Comparison of ENCODE assay signal across 1 cellular context in the genomic region with DNA sequence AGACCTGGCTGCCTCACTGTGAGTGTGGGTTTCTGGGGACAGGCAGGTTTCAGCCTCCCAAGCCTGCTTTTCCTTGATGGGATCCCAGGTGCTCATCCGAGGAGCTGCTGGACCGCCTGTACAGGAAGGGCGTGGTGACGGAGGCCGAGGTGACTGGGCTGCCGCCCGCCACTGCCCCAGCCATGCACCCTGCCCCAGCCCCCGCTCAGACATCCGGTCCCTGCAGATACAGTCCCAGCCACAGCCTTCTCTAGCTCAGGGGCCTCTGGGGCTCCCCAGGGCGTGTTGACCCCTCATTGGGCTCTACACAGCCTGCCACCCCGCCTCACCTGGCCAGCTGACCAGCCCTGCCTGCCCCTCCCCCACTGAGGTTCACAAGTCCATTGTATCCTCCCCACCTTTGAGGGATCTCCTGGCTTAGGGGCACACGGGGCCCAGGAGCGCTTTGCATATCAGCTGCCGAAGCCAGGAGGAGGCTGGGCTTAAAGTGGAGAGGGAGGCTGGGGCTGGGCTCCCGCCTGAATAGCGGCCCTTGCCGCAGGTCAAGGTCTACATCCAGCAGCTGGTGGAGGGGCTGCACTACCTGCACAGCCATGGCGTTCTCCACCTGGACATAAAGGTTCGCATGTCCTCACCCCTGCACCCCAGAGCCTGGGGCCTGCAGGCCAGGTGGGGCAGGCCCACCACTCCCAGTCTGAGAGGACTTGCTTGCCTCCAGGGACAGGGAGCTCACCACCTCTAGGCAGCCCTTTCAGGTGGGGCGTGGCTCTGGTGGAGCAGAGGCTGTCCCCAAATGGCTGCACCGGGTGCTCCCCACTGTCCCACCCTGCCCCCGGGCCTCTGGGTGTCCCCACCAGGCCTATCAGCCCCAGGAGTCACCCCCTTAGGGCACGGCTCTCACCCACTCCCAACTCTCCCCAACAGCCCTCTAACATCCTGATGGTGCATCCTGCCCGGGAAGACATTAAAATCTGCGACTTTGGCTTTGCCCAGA.
TF ChIP-seq lines count a peak whose summit lies in the region.

No MANE protein-coding gene starts in this region.

TF ChIP-seq in K562, 482 proteins besides CTCF, POLR2A, EP300 and RAD21 (continued from another document and continues in another):
- TF ChIP-seq, protein P1, sequence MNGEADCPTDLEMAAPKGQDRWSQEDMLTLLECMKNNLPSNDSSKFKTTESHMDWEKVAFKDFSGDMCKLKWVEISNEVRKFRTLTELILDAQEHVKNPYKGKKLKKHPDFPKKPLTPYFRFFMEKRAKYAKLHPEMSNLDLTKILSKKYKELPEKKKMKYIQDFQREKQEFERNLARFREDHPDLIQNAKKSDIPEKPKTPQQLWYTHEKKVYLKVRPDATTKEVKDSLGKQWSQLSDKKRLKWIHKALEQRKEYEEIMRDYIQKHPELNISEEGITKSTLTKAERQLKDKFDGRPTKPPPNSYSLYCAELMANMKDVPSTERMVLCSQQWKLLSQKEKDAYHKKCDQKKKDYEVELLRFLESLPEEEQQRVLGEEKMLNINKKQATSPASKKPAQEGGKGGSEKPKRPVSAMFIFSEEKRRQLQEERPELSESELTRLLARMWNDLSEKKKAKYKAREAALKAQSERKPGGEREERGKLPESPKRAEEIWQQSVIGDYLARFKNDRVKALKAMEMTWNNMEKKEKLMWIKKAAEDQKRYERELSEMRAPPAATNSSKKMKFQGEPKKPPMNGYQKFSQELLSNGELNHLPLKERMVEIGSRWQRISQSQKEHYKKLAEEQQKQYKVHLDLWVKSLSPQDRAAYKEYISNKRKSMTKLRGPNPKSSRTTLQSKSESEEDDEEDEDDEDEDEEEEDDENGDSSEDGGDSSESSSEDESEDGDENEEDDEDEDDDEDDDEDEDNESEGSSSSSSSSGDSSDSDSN (IDR thresholded peaks at IDR 0.05; ENCODE audit: borderline replicate concordance in 1 of 2, low read depth in 2 of 2, low read length in 2 of 2), result peak; percentile 47 to 95; a peak in 2 of 4 replicates
- TF ChIP-seq SP1 (CRISPR knock-in tag; IDR thresholded peaks at IDR 0.05), result peak; percentile 50
- no peak for TF ChIP-seq FOXM1 (IDR thresholded peaks at IDR 0.05; ENCODE audit: low read depth)
- TF ChIP-seq FOXM1 (CRISPR knock-in tag; IDR thresholded peaks at IDR 0.05; ENCODE audit: low read depth), result peak; percentile 13; the same call in 1 of the 2 replicates
- no peak for TF ChIP-seq FOXK1 (CRISPR knock-in tag; IDR thresholded peaks at IDR 0.05; ENCODE audit: borderline replicate concordance)
- TF ChIP-seq, protein P2, sequence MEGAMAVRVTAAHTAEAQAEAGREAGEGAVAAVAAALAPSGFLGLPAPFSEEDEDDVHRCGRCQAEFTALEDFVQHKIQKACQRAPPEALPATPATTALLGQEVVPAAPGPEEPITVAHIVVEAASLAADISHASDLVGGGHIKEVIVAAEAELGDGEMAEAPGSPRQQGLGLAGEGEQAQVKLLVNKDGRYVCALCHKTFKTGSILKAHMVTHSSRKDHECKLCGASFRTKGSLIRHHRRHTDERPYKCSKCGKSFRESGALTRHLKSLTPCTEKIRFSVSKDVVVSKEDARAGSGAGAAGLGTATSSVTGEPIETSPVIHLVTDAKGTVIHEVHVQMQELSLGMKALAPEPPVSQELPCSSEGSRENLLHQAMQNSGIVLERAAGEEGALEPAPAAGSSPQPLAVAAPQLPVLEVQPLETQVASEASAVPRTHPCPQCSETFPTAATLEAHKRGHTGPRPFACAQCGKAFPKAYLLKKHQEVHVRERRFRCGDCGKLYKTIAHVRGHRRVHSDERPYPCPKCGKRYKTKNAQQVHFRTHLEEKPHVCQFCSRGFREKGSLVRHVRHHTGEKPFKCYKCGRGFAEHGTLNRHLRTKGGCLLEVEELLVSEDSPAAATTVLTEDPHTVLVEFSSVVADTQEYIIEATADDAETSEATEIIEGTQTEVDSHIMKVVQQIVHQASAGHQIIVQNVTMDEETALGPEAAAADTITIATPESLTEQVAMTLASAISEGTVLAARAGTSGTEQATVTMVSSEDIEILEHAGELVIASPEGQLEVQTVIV (CRISPR knock-in tag; IDR thresholded peaks at IDR 0.05; ENCODE audit: borderline replicate concordance), result no peak
- peak in 1 of 2 experiments; percentile 50; a peak in 1 of 4 replicates for TF ChIP-seq TEAD1 (CRISPR knock-in tag; IDR thresholded peaks at IDR 0.05)
- 0 out of 2 replicates have a peak, but pooled peaks have one; percentile 9 for TF ChIP-seq ZNF583 (CRISPR knock-in tag; IDR thresholded peaks at IDR 0.05)
- TF ChIP-seq, protein P3, sequence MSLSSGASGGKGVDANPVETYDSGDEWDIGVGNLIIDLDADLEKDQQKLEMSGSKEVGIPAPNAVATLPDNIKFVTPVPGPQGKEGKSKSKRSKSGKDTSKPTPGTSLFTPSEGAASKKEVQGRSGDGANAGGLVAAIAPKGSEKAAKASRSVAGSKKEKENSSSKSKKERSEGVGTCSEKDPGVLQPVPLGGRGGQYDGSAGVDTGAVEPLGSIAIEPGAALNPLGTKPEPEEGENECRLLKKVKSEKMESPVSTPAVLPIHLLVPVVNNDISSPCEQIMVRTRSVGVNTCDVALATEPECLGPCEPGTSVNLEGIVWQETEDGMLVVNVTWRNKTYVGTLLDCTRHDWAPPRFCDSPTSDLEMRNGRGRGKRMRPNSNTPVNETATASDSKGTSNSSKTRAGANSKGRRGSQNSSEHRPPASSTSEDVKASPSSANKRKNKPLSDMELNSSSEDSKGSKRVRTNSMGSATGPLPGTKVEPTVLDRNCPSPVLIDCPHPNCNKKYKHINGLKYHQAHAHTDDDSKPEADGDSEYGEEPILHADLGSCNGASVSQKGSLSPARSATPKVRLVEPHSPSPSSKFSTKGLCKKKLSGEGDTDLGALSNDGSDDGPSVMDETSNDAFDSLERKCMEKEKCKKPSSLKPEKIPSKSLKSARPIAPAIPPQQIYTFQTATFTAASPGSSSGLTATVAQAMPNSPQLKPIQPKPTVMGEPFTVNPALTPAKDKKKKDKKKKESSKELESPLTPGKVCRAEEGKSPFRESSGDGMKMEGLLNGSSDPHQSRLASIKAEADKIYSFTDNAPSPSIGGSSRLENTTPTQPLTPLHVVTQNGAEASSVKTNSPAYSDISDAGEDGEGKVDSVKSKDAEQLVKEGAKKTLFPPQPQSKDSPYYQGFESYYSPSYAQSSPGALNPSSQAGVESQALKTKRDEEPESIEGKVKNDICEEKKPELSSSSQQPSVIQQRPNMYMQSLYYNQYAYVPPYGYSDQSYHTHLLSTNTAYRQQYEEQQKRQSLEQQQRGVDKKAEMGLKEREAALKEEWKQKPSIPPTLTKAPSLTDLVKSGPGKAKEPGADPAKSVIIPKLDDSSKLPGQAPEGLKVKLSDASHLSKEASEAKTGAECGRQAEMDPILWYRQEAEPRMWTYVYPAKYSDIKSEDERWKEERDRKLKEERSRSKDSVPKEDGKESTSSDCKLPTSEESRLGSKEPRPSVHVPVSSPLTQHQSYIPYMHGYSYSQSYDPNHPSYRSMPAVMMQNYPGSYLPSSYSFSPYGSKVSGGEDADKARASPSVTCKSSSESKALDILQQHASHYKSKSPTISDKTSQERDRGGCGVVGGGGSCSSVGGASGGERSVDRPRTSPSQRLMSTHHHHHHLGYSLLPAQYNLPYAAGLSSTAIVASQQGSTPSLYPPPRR (CRISPR knock-in tag; IDR thresholded peaks at IDR 0.05; ENCODE audit: borderline replicate concordance), result no peak
- TF ChIP-seq CHD1 (IDR thresholded peaks at IDR 0.05; ENCODE audit: low read length), result peak; percentile 45
- peak; percentile 66; the same call in 1 of the 2 replicates for TF ChIP-seq MBD2 (IDR thresholded peaks at IDR 0.05; ENCODE audit: borderline replicate concordance, low read depth)
- TF ChIP-seq DACH1 (IDR thresholded peaks at IDR 0.05; ENCODE audit: partially characterized antibody), result peak; percentile 93
- TF ChIP-seq EP400 (IDR thresholded peaks at IDR 0.05), result no peak; the same call in none of the 2 replicates
- no peak for TF ChIP-seq MCM7 (IDR thresholded peaks at IDR 0.05)
- TF ChIP-seq KDM4B (IDR thresholded peaks at IDR 0.05; ENCODE audit: borderline replicate concordance in 2 of 2, low read depth in 1 of 2), result peak in 1 of 2 experiments; percentile 59; a peak in 1 of 4 replicates
- TF ChIP-seq BHLHE40 (IDR thresholded peaks at IDR 0.05; ENCODE audit: low read length), result no peak
- TF ChIP-seq ZNF589 (CRISPR knock-in tag; IDR thresholded peaks at IDR 0.05; ENCODE audit: low read depth), result peak; percentile 72; the same call in 1 of the 2 replicates
- peak; percentile 90; the same call in 1 of the 2 replicates for TF ChIP-seq HDGF (IDR thresholded peaks at IDR 0.05)
- no peak for TF ChIP-seq NFYB (IDR thresholded peaks at IDR 0.05; ENCODE audit: extremely low read depth, insufficient read length)
- TF ChIP-seq, protein P4, sequence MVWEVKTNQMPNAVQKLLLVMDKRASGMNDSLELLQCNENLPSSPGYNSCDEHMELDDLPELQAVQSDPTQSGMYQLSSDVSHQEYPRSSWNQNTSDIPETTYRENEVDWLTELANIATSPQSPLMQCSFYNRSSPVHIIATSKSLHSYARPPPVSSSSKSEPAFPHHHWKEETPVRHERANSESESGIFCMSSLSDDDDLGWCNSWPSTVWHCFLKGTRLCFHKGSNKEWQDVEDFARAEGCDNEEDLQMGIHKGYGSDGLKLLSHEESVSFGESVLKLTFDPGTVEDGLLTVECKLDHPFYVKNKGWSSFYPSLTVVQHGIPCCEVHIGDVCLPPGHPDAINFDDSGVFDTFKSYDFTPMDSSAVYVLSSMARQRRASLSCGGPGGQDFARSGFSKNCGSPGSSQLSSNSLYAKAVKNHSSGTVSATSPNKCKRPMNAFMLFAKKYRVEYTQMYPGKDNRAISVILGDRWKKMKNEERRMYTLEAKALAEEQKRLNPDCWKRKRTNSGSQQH (CRISPR knock-in tag; IDR thresholded peaks at IDR 0.05), result no peak
- TF ChIP-seq ZNF24 (IDR thresholded peaks at IDR 0.05), result 0 out of 2 replicates have a peak, but pooled peaks have one; percentile 26
- no peak for TF ChIP-seq ZNF212 (CRISPR knock-in tag; IDR thresholded peaks at IDR 0.05)
- peak in 2 of 3 experiments; percentile 11 to 54 for TF ChIP-seq YY1 (IDR thresholded peaks at IDR 0.05; ENCODE audit: borderline replicate concordance in 1 of 3, control insufficient read depth in 1 of 3, extremely low read depth in 1 of 3, insufficient read depth in 3 of 3, insufficient read length in 1 of 3, insufficient replicate concordance in 2 of 3, low read depth in 1 of 3, low read length in 2 of 3)
- peak; percentile 97 for TF ChIP-seq RNF2 (IDR thresholded peaks at IDR 0.05)
- TF ChIP-seq SUPT5H (IDR thresholded peaks at IDR 0.05), result peak; percentile 70
- TF ChIP-seq, protein P5, sequence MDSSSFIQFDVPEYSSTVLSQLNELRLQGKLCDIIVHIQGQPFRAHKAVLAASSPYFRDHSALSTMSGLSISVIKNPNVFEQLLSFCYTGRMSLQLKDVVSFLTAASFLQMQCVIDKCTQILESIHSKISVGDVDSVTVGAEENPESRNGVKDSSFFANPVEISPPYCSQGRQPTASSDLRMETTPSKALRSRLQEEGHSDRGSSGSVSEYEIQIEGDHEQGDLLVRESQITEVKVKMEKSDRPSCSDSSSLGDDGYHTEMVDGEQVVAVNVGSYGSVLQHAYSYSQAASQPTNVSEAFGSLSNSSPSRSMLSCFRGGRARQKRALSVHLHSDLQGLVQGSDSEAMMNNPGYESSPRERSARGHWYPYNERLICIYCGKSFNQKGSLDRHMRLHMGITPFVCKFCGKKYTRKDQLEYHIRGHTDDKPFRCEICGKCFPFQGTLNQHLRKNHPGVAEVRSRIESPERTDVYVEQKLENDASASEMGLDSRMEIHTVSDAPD (CRISPR knock-in tag; IDR thresholded peaks at IDR 0.05), result no peak
- peak; percentile 96 for TF ChIP-seq LEF1 (IDR thresholded peaks at IDR 0.05)
- 0 out of 4 replicates have a peak, but pooled peaks of 1 of the 2 experiments have one; percentile 46 for TF ChIP-seq SIN3A (IDR thresholded peaks at IDR 0.05; ENCODE audit: borderline replicate concordance in 2 of 2, control insufficient read depth in 1 of 2, low read depth in 2 of 2, low read length in 2 of 2)
- TF ChIP-seq RBM14 (IDR thresholded peaks at IDR 0.05; ENCODE audit: borderline replicate concordance, insufficient read depth, low read depth, low read length), result no peak
- TF ChIP-seq DPF2 (IDR thresholded peaks at IDR 0.05), result peak; percentile 87
- no peak for TF ChIP-seq SNRNP70 (optimal IDR thresholded peaks at IDR 0.05; ENCODE audit: low read depth, low read length)
- no peak for TF ChIP-seq NCOA4 (IDR thresholded peaks at IDR 0.05; ENCODE audit: partially characterized antibody)
- TF ChIP-seq, protein P6, sequence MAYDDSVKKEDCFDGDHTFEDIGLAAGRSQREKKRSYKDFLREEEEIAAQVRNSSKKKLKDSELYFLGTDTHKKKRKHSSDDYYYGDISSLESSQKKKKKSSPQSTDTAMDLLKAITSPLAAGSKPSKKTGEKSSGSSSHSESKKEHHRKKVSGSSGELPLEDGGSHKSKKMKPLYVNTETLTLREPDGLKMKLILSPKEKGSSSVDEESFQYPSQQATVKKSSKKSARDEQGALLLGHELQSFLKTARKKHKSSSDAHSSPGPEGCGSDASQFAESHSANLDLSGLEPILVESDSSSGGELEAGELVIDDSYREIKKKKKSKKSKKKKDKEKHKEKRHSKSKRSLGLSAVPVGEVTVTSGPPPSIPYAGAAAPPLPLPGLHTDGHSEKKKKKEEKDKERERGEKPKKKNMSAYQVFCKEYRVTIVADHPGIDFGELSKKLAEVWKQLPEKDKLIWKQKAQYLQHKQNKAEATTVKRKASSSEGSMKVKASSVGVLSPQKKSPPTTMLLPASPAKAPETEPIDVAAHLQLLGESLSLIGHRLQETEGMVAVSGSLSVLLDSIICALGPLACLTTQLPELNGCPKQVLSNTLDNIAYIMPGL (CRISPR knock-in tag; IDR thresholded peaks at IDR 0.05), result peak; percentile 51; the same call in 1 of the 2 replicates
- peak; percentile 45; the same call in 1 of the 2 replicates for TF ChIP-seq PHF8 (IDR thresholded peaks at IDR 0.05; ENCODE audit: borderline replicate concordance, low read length)
- TF ChIP-seq CBX3 (IDR thresholded peaks at IDR 0.05; ENCODE audit: borderline replicate concordance in 1 of 2, low read length in 2 of 2), result peak in 1 of 2 experiments; percentile 66; a peak in 2 of 3 replicates
- 0 out of 4 replicates have a peak, but pooled peaks of 1 of the 2 experiments have one; percentile 33 for TF ChIP-seq FOXK2 (conservative IDR thresholded peaks at IDR 0.05 in 1 of 2, IDR thresholded peaks at IDR 0.05 in 1 of 2; ENCODE audit: low read depth in 2 of 2)
- 0 out of 2 replicates have a peak, but pooled peaks have one; percentile 50 for TF ChIP-seq RUNX1 (IDR thresholded peaks at IDR 0.05; ENCODE audit: low read depth)
- peak; percentile 18 for TF ChIP-seq SMAD1 (IDR thresholded peaks at IDR 0.05; ENCODE audit: low read depth, low read length, partially characterized antibody)
- peak; percentile 83 to 87 for TF ChIP-seq MAZ (CRISPR knock-in tag; conservative IDR thresholded peaks at IDR 0.05 in 1 of 2, IDR thresholded peaks at IDR 0.05 in 1 of 2)
- peak; percentile 63 for TF ChIP-seq ZFX (CRISPR knock-in tag; IDR thresholded peaks at IDR 0.05)
- TF ChIP-seq GATAD2B (IDR thresholded peaks at IDR 0.05; ENCODE audit: borderline replicate concordance), result peak; percentile 81
- TF ChIP-seq, protein P7, sequence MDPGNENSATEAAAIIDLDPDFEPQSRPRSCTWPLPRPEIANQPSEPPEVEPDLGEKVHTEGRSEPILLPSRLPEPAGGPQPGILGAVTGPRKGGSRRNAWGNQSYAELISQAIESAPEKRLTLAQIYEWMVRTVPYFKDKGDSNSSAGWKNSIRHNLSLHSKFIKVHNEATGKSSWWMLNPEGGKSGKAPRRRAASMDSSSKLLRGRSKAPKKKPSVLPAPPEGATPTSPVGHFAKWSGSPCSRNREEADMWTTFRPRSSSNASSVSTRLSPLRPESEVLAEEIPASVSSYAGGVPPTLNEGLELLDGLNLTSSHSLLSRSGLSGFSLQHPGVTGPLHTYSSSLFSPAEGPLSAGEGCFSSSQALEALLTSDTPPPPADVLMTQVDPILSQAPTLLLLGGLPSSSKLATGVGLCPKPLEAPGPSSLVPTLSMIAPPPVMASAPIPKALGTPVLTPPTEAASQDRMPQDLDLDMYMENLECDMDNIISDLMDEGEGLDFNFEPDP (CRISPR knock-in tag; IDR thresholded peaks at IDR 0.05), result no peak
